In the genomic region with DNA sequence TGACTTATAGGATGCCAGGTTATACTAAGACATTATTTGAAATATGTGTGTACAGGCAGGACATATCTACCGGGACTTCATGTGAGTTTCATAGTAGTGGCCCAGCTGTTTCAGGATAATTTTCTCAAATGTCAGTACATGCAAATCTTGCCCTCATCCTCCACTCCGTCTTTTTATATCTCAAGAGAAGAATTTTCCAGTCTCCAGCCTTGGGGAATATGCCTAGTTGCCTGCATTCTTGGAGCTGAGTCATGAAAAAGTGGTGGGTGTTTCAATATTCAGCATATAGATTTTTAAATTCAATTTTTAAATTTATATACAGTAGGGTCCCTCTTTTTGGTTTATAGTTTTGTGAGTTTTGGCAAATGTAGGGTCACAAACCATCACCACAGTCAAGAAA, we compare ENCODE assay signal across 37 cellular contexts.
"Had no signal": no experiment of that assay in that cellular context is flagged by ENCODE, and none has a peak within 500 bp of the region (broad histone marks: within the 10 kb centered on the region; RNA-seq: fewer than 3 reads in every experiment).

No MANE protein-coding gene starts in this region.

- H3K27me3 Mint-ChIP-seq: activated CD4-positive, alpha-beta memory T cell treated with anti-CD3 and anti-CD28 coated beads, Interleukin-2, amount 10 ng/mL, durations not matched to agents 7 days and 5 days; activated CD8-positive, alpha-beta memory T cell treated with anti-CD3 and anti-CD28 coated beads, Interleukin-2, amount 10 ng/mL, durations not matched to agents 7 days and 5 days; activated naive CD4-positive, alpha-beta T cell treated with anti-CD3 and anti-CD28 coated beads, Interleukin-2, amount 10 ng/mL, durations not matched to agents 7 days and 5 days had no signal

- H3K9me3 ChIP-seq: ascending aorta had no signal

- H3K27ac Mint-ChIP-seq: activated CD4-positive, alpha-beta memory T cell treated with anti-CD3 and anti-CD28 coated beads, Interleukin-2, amount 10 ng/mL, durations not matched to agents 7 days and 5 days; activated CD4-positive, alpha-beta T cell treated with anti-CD3 and anti-CD28 coated beads for 36 hours; activated CD4-positive, alpha-beta T cell treated with anti-CD3 and anti-CD28 coated beads, Interleukin-2, amount 10 ng/mL, durations not matched to agents 7 days and 5 days; activated CD8-positive, alpha-beta memory T cell treated with anti-CD3 and anti-CD28 coated beads, Interleukin-2, amount 10 ng/mL, durations not matched to agents 7 days and 5 days; activated CD8-positive, alpha-beta T cell treated with anti-CD3 and anti-CD28 coated beads, Interleukin-2, amount 10 ng/mL, durations not matched to agents 7 days and 5 days; activated naive CD4-positive, alpha-beta T cell treated with anti-CD3 and anti-CD28 coated beads, Interleukin-2, amount 10 ng/mL, durations not matched to agents 7 days and 5 days; activated naive CD4-positive, alpha-beta T cell treated with anti-CD3 and anti-CD28 coated beads, Interleukin-2, amount 50 U/mL, for 24 hours; activated naive CD8-positive, alpha-beta T cell; activated naive CD8-positive, alpha-beta T cell treated with anti-CD3 and anti-CD28 coated beads, Interleukin-2, amount 10 ng/mL, durations not matched to agents 7 days and 5 days; activated naive CD8-positive, alpha-beta T cell treated with anti-CD3 and anti-CD28 coated beads, Interleukin-2, amount 50 U/mL, for 24 hours; activated T-cell treated with anti-CD3 and anti-CD28 coated beads, Interleukin-2, amount 50 U/mL, for 24 hours; activated T-helper 2 cell treated with anti-CD3 and anti-CD28 coated beads, Interferon-gamma antibody, Interleukin-2, Interleukin-4, amounts not matched to agents 10 μg/mL and 5 μg/mL and 100 μg/mL, durations not matched to agents 14 hours and 24 hours and 36 hours; brain; T-helper 1 cell treated with Interleukin-12 subunit alpha and Interleukin-12 subunit beta and Interleukin-4 antibody, amounts not matched to agents 30 μg/mL and 1 μg/mL, for 36 hours; T-helper 2 cell treated with Interferon-gamma antibody and Interleukin-4, amounts not matched to agents 5 μg/mL and 100 μg/mL, for 36 hours; WTC11 had no signal

- H3K27me3 ChIP-seq: ascending aorta, cardiac muscle cell had no signal

- H3K36me3 ChIP-seq: ascending aorta, cardiac muscle cell, WERI-Rb-1 had no signal

- H3K36me3 Mint-ChIP-seq: activated CD8-positive, alpha-beta memory T cell treated with anti-CD3 and anti-CD28 coated beads, Interleukin-2, amount 10 ng/mL, durations not matched to agents 7 days and 5 days; activated naive CD4-positive, alpha-beta T cell treated with anti-CD3 and anti-CD28 coated beads, Interleukin-2, amount 10 ng/mL, durations not matched to agents 7 days and 5 days; activated naive CD8-positive, alpha-beta T cell treated with anti-CD3 and anti-CD28 coated beads, Interleukin-2, amount 10 ng/mL, durations not matched to agents 7 days and 5 days; brain; WTC11 had no signal

- DNase-seq: activated CD4-positive, alpha-beta memory T cell treated with anti-CD3 and anti-CD28 coated beads, Interleukin-2, amount 10 ng/mL, durations not matched to agents 7 days and 5 days; activated CD4-positive, alpha-beta T cell treated with anti-CD3 and anti-CD28 coated beads for 1 hour; activated CD4-positive, alpha-beta T cell treated with anti-CD3 and anti-CD28 coated beads for 36 hours; activated CD4-positive, alpha-beta T cell treated with anti-CD3 and anti-CD28 coated beads for 48 hours; activated CD4-positive, alpha-beta T cell treated with anti-CD3 and anti-CD28 coated beads, Interleukin-2, amount 10 ng/mL, durations not matched to agents 7 days and 5 days; activated CD4-positive, alpha-beta T cell treated with anti-CD3 and anti-CD28 coated beads, Interleukin-2, amount 50 U/mL, for 48 hours; activated CD4-positive, CD25-positive, alpha-beta regulatory T cell; activated CD8-positive, alpha-beta memory T cell treated with anti-CD3 and anti-CD28 coated beads for 24 hours; activated CD8-positive, alpha-beta memory T cell treated with anti-CD3 and anti-CD28 coated beads, Interleukin-2, amount 10 ng/mL, durations not matched to agents 7 days and 5 days; activated CD8-positive, alpha-beta memory T cell treated with anti-CD3 and anti-CD28 coated beads, Interleukin-2, amount 50 U/mL, for 48 hours; activated CD8-positive, alpha-beta T cell treated with anti-CD3 and anti-CD28 coated beads, Interleukin-2, amount 10 ng/mL, durations not matched to agents 7 days and 5 days; activated effector memory CD4-positive, alpha-beta T cell treated with Interleukin-2 at 50 U/mL for 16 hours; activated gamma-delta T cell; activated naive CD4-positive, alpha-beta T cell treated with anti-CD3 and anti-CD28 coated beads, Interleukin-2, amount 10 ng/mL, durations not matched to agents 7 days and 5 days; activated naive CD4-positive, alpha-beta T cell treated with Interleukin-2 at 50 U/mL for 16 hours; activated naive CD8-positive, alpha-beta T cell treated with anti-CD3 and anti-CD28 coated beads, Interleukin-2, amount 10 ng/mL, durations not matched to agents 7 days and 5 days; activated naive CD8-positive, alpha-beta T cell treated with anti-CD3 and anti-CD28 coated beads, Interleukin-2, amount 50 U/mL, for 24 hours; activated T-cell treated with anti-CD3 and anti-CD28 coated beads, Interleukin-2, amount 50 U/mL, for 24 hours; activated T-cell treated with anti-CD3 and anti-CD28 coated beads, Interleukin-2, amount 50 U/mL, for 48 hours; amygdala; anterior cingulate cortex; cerebellar nuclear complex; T-helper 1 cell; T-helper 2 cell; T-helper 9 cell; WERI-Rb-1 had no signal

- ATAC-seq: activated CD4-positive, alpha-beta T cell treated with anti-CD3 and anti-CD28 coated beads for 36 hours; activated CD4-positive, CD25-positive, alpha-beta regulatory T cell treated with anti-CD3 and anti-CD28 coated beads, Interleukin-2, amount 50 U/mL, for 24 hours; activated CD8-positive, alpha-beta memory T cell treated with anti-CD3 and anti-CD28 coated beads, Interleukin-2, amount 10 ng/mL, durations not matched to agents 7 days and 5 days; activated CD8-positive, alpha-beta T cell treated with anti-CD3 and anti-CD28 coated beads, Interleukin-2, amount 10 ng/mL, durations not matched to agents 7 days and 5 days; activated naive CD8-positive, alpha-beta T cell treated with anti-CD3 and anti-CD28 coated beads, Interleukin-2, amount 50 U/mL, for 24 hours; WTC11 had no signal

- H3K27ac ChIP-seq: ascending aorta, cardiac muscle cell, WERI-Rb-1 had no signal

- H3K4me3 ChIP-seq: ascending aorta, cardiac muscle cell had no signal

- H3K4me1 ChIP-seq: ascending aorta had no signal

- H3K4me3 Mint-ChIP-seq: activated CD4-positive, alpha-beta memory T cell treated with anti-CD3 and anti-CD28 coated beads, Interleukin-2, amount 10 ng/mL, durations not matched to agents 7 days and 5 days; activated CD4-positive, alpha-beta T cell treated with anti-CD3 and anti-CD28 coated beads for 36 hours; activated CD4-positive, alpha-beta T cell treated with anti-CD3 and anti-CD28 coated beads, Interleukin-2, amount 10 ng/mL, durations not matched to agents 7 days and 5 days; activated CD8-positive, alpha-beta memory T cell treated with anti-CD3 and anti-CD28 coated beads, Interleukin-2, amount 10 ng/mL, durations not matched to agents 7 days and 5 days; activated CD8-positive, alpha-beta T cell treated with anti-CD3 and anti-CD28 coated beads, Interleukin-2, amount 10 ng/mL, durations not matched to agents 7 days and 5 days; activated naive CD4-positive, alpha-beta T cell treated with anti-CD3 and anti-CD28 coated beads, Interleukin-2, amount 10 ng/mL, durations not matched to agents 7 days and 5 days; activated naive CD4-positive, alpha-beta T cell treated with anti-CD3 and anti-CD28 coated beads, Interleukin-2, amount 50 U/mL, for 24 hours; activated naive CD8-positive, alpha-beta T cell; activated naive CD8-positive, alpha-beta T cell treated with anti-CD3 and anti-CD28 coated beads, Interleukin-2, amount 10 ng/mL, durations not matched to agents 7 days and 5 days; activated naive CD8-positive, alpha-beta T cell treated with anti-CD3 and anti-CD28 coated beads, Interleukin-2, amount 50 U/mL, for 24 hours; activated T-cell treated with anti-CD3 and anti-CD28 coated beads, Interleukin-2, amount 50 U/mL, for 24 hours; brain; central memory CD8-positive, alpha-beta T cell; T-helper 1 cell treated with Interleukin-12 subunit alpha and Interleukin-12 subunit beta and Interleukin-4 antibody, amounts not matched to agents 30 μg/mL and 1 μg/mL, for 36 hours; T-helper 2 cell treated with Interferon-gamma antibody and Interleukin-4, amounts not matched to agents 5 μg/mL and 100 μg/mL, for 36 hours; WTC11 had no signal

- H3K4me1 Mint-ChIP-seq: activated CD4-positive, alpha-beta memory T cell treated with anti-CD3 and anti-CD28 coated beads, Interleukin-2, amount 10 ng/mL, durations not matched to agents 7 days and 5 days; activated CD4-positive, alpha-beta T cell treated with anti-CD3 and anti-CD28 coated beads for 36 hours; activated CD4-positive, alpha-beta T cell treated with anti-CD3 and anti-CD28 coated beads, Interleukin-2, amount 10 ng/mL, durations not matched to agents 7 days and 5 days; activated CD8-positive, alpha-beta memory T cell treated with anti-CD3 and anti-CD28 coated beads, Interleukin-2, amount 10 ng/mL, durations not matched to agents 7 days and 5 days; activated naive CD4-positive, alpha-beta T cell treated with anti-CD3 and anti-CD28 coated beads, Interleukin-2, amount 10 ng/mL, durations not matched to agents 7 days and 5 days; activated naive CD4-positive, alpha-beta T cell treated with anti-CD3 and anti-CD28 coated beads, Interleukin-2, amount 50 U/mL, for 24 hours; activated naive CD8-positive, alpha-beta T cell treated with anti-CD3 and anti-CD28 coated beads, Interleukin-2, amount 10 ng/mL, durations not matched to agents 7 days and 5 days; activated naive CD8-positive, alpha-beta T cell treated with anti-CD3 and anti-CD28 coated beads, Interleukin-2, amount 50 U/mL, for 24 hours; brain; central memory CD8-positive, alpha-beta T cell had no signal

- H3K9me3 Mint-ChIP-seq: activated CD4-positive, alpha-beta T cell treated with anti-CD3 and anti-CD28 coated beads, Interleukin-2, amount 10 ng/mL, durations not matched to agents 7 days and 5 days; activated naive CD4-positive, alpha-beta T cell treated with anti-CD3 and anti-CD28 coated beads, Interleukin-2, amount 10 ng/mL, durations not matched to agents 7 days and 5 days; activated naive CD4-positive, alpha-beta T cell treated with anti-CD3 and anti-CD28 coated beads, Interleukin-2, amount 50 U/mL, for 24 hours; activated T-helper 2 cell treated with anti-CD3 and anti-CD28 coated beads, Interferon-gamma antibody, Interleukin-2, Interleukin-4, amounts not matched to agents 10 μg/mL and 5 μg/mL and 100 μg/mL, durations not matched to agents 14 hours and 24 hours and 36 hours; T-helper 1 cell treated with Interleukin-12 subunit alpha and Interleukin-12 subunit beta and Interleukin-4 antibody, amounts not matched to agents 30 μg/mL and 1 μg/mL, for 36 hours; T-helper 2 cell treated with Interferon-gamma antibody and Interleukin-4, amounts not matched to agents 5 μg/mL and 100 μg/mL, for 36 hours had no signal
